12 cellular contexts compared by ENCODE assay signal in the genomic region with DNA sequence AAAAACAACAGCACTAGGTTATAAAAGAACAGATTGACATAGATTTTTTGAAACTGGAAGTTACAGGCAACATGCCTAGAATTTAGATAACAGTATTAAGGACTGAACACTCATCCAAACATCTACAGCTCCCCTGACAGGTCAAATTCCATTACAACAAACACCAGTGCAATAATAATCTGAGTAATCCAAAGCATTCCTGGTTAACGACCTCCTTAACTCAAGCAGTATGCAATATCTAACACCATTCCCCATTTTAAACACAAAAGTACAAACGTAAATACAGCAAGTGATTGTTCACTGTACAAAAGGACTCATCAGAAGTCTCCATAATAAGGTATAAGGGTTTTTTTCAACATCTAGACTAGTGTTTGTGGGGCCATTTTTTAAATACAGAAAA. TPM values are rescaled to one million over a fixed set of nuclear protein-coding genes. Genes with fewer than 3 reads are reported as not detected.
DNase-seq lines count a peak whose midpoint lies in the region; ATAC-seq and TF ChIP-seq lines count a peak whose summit lies in the region.
"Had no signal": no experiment of that assay in that cellular context is flagged by ENCODE, and none has a peak within 500 bp of the region (broad histone marks: within the 10 kb centered on the region; RNA-seq: fewer than 3 reads in every experiment).

No MANE protein-coding gene starts in this region.

- H3K27me3 Mint-ChIP-seq in CD4-positive, CD25-positive, alpha-beta regulatory T cell, result no peaks in the 10 kb centered on the region
- H3K27me3 Mint-ChIP-seq in Calu3 (ENCODE audit: unreplicated experiment), result no peaks in the 10 kb centered on the region
- H3K27me3 Mint-ChIP-seq: activated naive CD8-positive, alpha-beta T cell had no signal

- no peaks in the 10 kb centered on the region for H3K36me3 ChIP-seq in CD4-positive, CD25-positive, alpha-beta regulatory T cell (ENCODE audit: control insufficient read depth, insufficient read depth, low read length)
- H3K36me3 ChIP-seq in PC-3 (ENCODE audit: low read depth, low read length) (no peaks in the 10 kb centered on the region), mesenchymal stem cell (ENCODE audit: control insufficient read depth in 1 of 2, insufficient read depth in 2 of 2, low read depth in 1 of 2, low read length in 2 of 2) (no peaks in the 10 kb centered on the region)

- no peak overlapping the region for H2BK12ac ChIP-seq in mesenchymal stem cell (ENCODE audit: low read length in 2 of 2)

- no peak overlapping the region for H3K14ac ChIP-seq in mesenchymal stem cell (ENCODE audit: low read length in 2 of 2)

- no peak overlapping the region for H3K4ac ChIP-seq in mesenchymal stem cell (ENCODE audit: low read depth in 1 of 2, low read length in 2 of 2)

- ATAC-seq in CD4-positive, CD25-positive, alpha-beta regulatory T cell (ENCODE audit: low read depth in 2 of 2), result no peak
- ATAC-seq in PC-3 (peak; percentile 39), GM21381 (IDR thresholded peaks at IDR 0.05; ENCODE audit: unreplicated experiment) (no peak)
- ATAC-seq: activated CD8-positive, alpha-beta T cell treated with anti-CD3 and anti-CD28 coated beads, Interleukin-2, amount 10 ng/mL, durations not matched to agents 7 days and 5 days had no signal

- no peak for DNase-seq in CD4-positive, CD25-positive, alpha-beta regulatory T cell
- peak; percentile 63 for DNase-seq in PC-3
- peak; percentile 54 for DNase-seq in epithelial cell of esophagus (ENCODE audit: low read depth)
- DNase-seq in mesenchymal stem cell, result no peak
- no peak for DNase-seq in MV-4-11 (lab: John Stamatoyannopoulos, UW)
- no peak for DNase-seq in Calu3
- no peak for DNase-seq in NK-92 treated with Interleukin-12 subunit alpha and Interleukin-12 subunit beta, amount 100 ng/mL, for 24 hours (lab: John Stamatoyannopoulos, UW)
- DNase-seq: activated CD8-positive, alpha-beta T cell treated with anti-CD3 and anti-CD28 coated beads, Interleukin-2, amount 10 ng/mL, durations not matched to agents 7 days and 5 days; mesendoderm; NCI-H524 treated with DMSO at 0.1 percent for 48 hours had no signal

- H3K4me3 Mint-ChIP-seq in CD4-positive, CD25-positive, alpha-beta regulatory T cell, result peak overlapping the region in 1 of 4 donors; percentile 2
- H3K4me3 Mint-ChIP-seq in Calu3 (ENCODE audit: low read depth, unreplicated experiment), result no peak overlapping the region
- H3K4me3 Mint-ChIP-seq: activated CD8-positive, alpha-beta T cell treated with anti-CD3 and anti-CD28 coated beads, Interleukin-2, amount 10 ng/mL, durations not matched to agents 7 days and 5 days; activated naive CD8-positive, alpha-beta T cell had no signal

- no peak overlapping the region for H2BK120ac ChIP-seq in mesenchymal stem cell (ENCODE audit: low read depth, low read length)

- H3K4me1 Mint-ChIP-seq in CD4-positive, CD25-positive, alpha-beta regulatory T cell, result peaks cover 38 to 96% (median 85%) of the 10 kb centered on the region in 4 donors
- H3K4me1 Mint-ChIP-seq in Calu3 (ENCODE audit: low read depth, unreplicated experiment), result peaks cover 41% of the 10 kb centered on the region

- intact Hi-C loops in PC-3 (cut with micrococcal nuclease), result loop anchor here (2.0 to 5.0 kb wide), 4 partner anchors 56 to 366 kb away; a partner anchor contains a TSS
- intact Hi-C loops in Calu3 (cut with micrococcal nuclease; ENCODE audit: unreplicated experiment), result no loop called here

- H2AFZ ChIP-seq in PC-3 (ENCODE audit: low read length), result no peak overlapping the region
- no peak overlapping the region for H2AFZ ChIP-seq in mesenchymal stem cell (ENCODE audit: low read depth, low read length)

- H3K79me1 ChIP-seq in mesenchymal stem cell (replicated peaks; ENCODE audit: low read length, poor library complexity, severe bottlenecking), result no peaks in the 10 kb centered on the region

- 20% methylated on average over 2 of the region's 2 CpGs for WGBS in mesenchymal stem cell

- no peaks in the 10 kb centered on the region for H3K9me3 ChIP-seq in CD4-positive, CD25-positive, alpha-beta regulatory T cell (ENCODE audit: control insufficient read depth in 2 of 2, low read length in 2 of 2)
- H3K9me3 ChIP-seq in PC-3 (ENCODE audit: low read length) (no peaks in the 10 kb centered on the region), mesenchymal stem cell (ENCODE audit: control insufficient read depth, low read length) (no peaks in the 10 kb centered on the region)

- peaks cover 5% of the 10 kb centered on the region for H3K36me3 Mint-ChIP-seq in CD4-positive, CD25-positive, alpha-beta regulatory T cell
- no peaks in the 10 kb centered on the region for H3K36me3 Mint-ChIP-seq in Calu3 (ENCODE audit: insufficient read depth, unreplicated experiment)

- no peaks in the 10 kb centered on the region for H3F3A ChIP-seq in PC-3 (ENCODE audit: low read length, unreplicated experiment)

- no peak overlapping the region for H4K8ac ChIP-seq in mesenchymal stem cell (ENCODE audit: low read length)

- no peak overlapping the region for H2BK15ac ChIP-seq in mesenchymal stem cell (ENCODE audit: low read depth, poor library complexity, severe bottlenecking)

- no peaks in the 10 kb centered on the region for H3K9me2 ChIP-seq in PC-3 (replicated peaks; ENCODE audit: low read length)

- no peak overlapping the region for H3K4me3 ChIP-seq in CD4-positive, CD25-positive, alpha-beta regulatory T cell (ENCODE audit: low read depth, low read length)
- H3K4me3 ChIP-seq in PC-3 (ENCODE audit: low read length), result no peak overlapping the region
- no peak overlapping the region for H3K4me3 ChIP-seq in epithelial cell of esophagus (ENCODE audit: low read length)
- peak overlapping the region in 1 of 2 experiments; percentile 39 for H3K4me3 ChIP-seq in mesenchymal stem cell (ENCODE audit: insufficient read depth in 1 of 2, low read depth in 1 of 2, low read length in 2 of 2)

- no peaks in the 10 kb centered on the region for H4K20me1 ChIP-seq in PC-3 (ENCODE audit: low read length)

- TF ChIP-seq CTCF in PC-3 (conservative IDR thresholded peaks at IDR 0.05; ENCODE audit: low read depth, low read length) (0 out of 2 replicates have a peak, but pooled peaks have one; percentile 21), epithelial cell of esophagus (IDR thresholded peaks at IDR 0.05; ENCODE audit: insufficient read depth, low read depth, low read length, missing control alignments) (no peak), Calu3 (IDR thresholded peaks at IDR 0.05; ENCODE audit: unreplicated experiment) (no peak)

- H4K91ac ChIP-seq in mesenchymal stem cell (ENCODE audit: low read length), result no peak overlapping the region

- BruUV-seq in PC-3 (replicated peaks; lab: Mats Ljungman, UMichigan) (no TSS peak), Calu3 (replicated peaks; lab: Mats Ljungman, UMichigan) (no TSS peak)

- H3K23ac ChIP-seq in mesenchymal stem cell (ENCODE audit: low read length in 2 of 2), result no peak overlapping the region

- H3K27ac ChIP-seq in CD4-positive, CD25-positive, alpha-beta regulatory T cell (ENCODE audit: insufficient read depth, low read length, poor library complexity, severe bottlenecking), result no peak overlapping the region
- H3K27ac ChIP-seq in PC-3 (ENCODE audit: low read length), result peak overlapping the region; percentile 96
- peak overlapping the region; percentile 75 for H3K27ac ChIP-seq in mesenchymal stem cell (ENCODE audit: low read length, poor library complexity, severe bottlenecking)

- H2AK5ac ChIP-seq in mesenchymal stem cell (ENCODE audit: low read length, severe bottlenecking), result no peak overlapping the region

- CTCF ChIA-PET in PC-3 (lab: Charles Lee), result interaction anchor here (0.6 kb wide), 2 partner anchors 86 to 300 kb away, joined by 3 to 6 read pairs; no protein-coding TSS in a partner anchor
- CTCF ChIA-PET in Calu3 (lab: Charles Lee), result no interaction called here

- no peaks in the 10 kb centered on the region for H3K27me3 ChIP-seq in CD4-positive, CD25-positive, alpha-beta regulatory T cell (ENCODE audit: control insufficient read depth, insufficient read depth, low read length)
- no peaks in the 10 kb centered on the region for H3K27me3 ChIP-seq in PC-3 (ENCODE audit: low read length)
- no peaks in the 10 kb centered on the region for H3K27me3 ChIP-seq in mesenchymal stem cell (ENCODE audit: control insufficient read depth in 1 of 2, insufficient read depth in 1 of 2, low read length in 2 of 2)

- peaks cover 97% of the 10 kb centered on the region for H3K79me2 ChIP-seq in PC-3 (ENCODE audit: low read length)

- peaks cover 34% of the 10 kb centered on the region for H3K4me1 ChIP-seq in CD4-positive, CD25-positive, alpha-beta regulatory T cell (ENCODE audit: control insufficient read depth, insufficient read depth, low read length, poor library complexity, severe bottlenecking)
- peaks cover 61% of the 10 kb centered on the region for H3K4me1 ChIP-seq in PC-3 (ENCODE audit: insufficient read depth, low read length)
- H3K4me1 ChIP-seq in mesenchymal stem cell (ENCODE audit: control insufficient read depth, insufficient read depth, low read depth, low read length), result peaks cover 6% of the 10 kb centered on the region

- peaks cover 0 to 2% (median 0%) of the 10 kb centered on the region in 7 donors for H3K9me3 Mint-ChIP-seq in CD4-positive, CD25-positive, alpha-beta regulatory T cell
- H3K9me3 Mint-ChIP-seq in Calu3 (ENCODE audit: low read depth, unreplicated experiment), result no peaks in the 10 kb centered on the region

- POLR2A ChIA-PET in PC-3 (lab: Charles Lee; ENCODE audit: unreplicated experiment), result interaction anchor here (0.7 kb wide), 1 partner anchor 31 kb away, joined by 4 read pairs; no protein-coding TSS in a partner anchor

- H2BK5ac ChIP-seq in mesenchymal stem cell (ENCODE audit: low read depth, low read length, poor library complexity, severe bottlenecking), result no peak overlapping the region

- no peak overlapping the region for H3K9ac ChIP-seq in PC-3 (ENCODE audit: low read length)
- H3K9ac ChIP-seq in mesenchymal stem cell (ENCODE audit: low read length), result peak overlapping the region; percentile 69

- H3K4me2 ChIP-seq in PC-3 (ENCODE audit: low read length) (peak overlapping the region; percentile 76), mesenchymal stem cell (ENCODE audit: low read length, poor library complexity, severe bottlenecking) (no peak overlapping the region)

- no peak overlapping the region for H3K18ac ChIP-seq in mesenchymal stem cell (ENCODE audit: low read depth in 1 of 2, low read length in 2 of 2)

- peak overlapping the region in 2 of 3 donors; percentile 3 to 86 for H3K27ac Mint-ChIP-seq in CD4-positive, CD25-positive, alpha-beta regulatory T cell
- H3K27ac Mint-ChIP-seq in Calu3 (ENCODE audit: unreplicated experiment), result no peak overlapping the region
- H3K27ac Mint-ChIP-seq: activated CD8-positive, alpha-beta T cell treated with anti-CD3 and anti-CD28 coated beads, Interleukin-2, amount 10 ng/mL, durations not matched to agents 7 days and 5 days; activated naive CD8-positive, alpha-beta T cell had no signal

RNA-seq across cellular contexts. Expression of a gene that starts 30.5 kb away (rescaled TPM):
- 21.2 TPM for total RNA-seq in CD4-positive, CD25-positive, alpha-beta regulatory T cell
- 10 to 100 TPM; 38.8 to 52.7 (median 43.9) TPM for polyA plus RNA-seq in CD4-positive, CD25-positive, alpha-beta regulatory T cell
- total RNA-seq in PC-3 (2014; rRNA removed) (41.8 and 50.3 TPM in 2 replicates), Calu3 (2022) (4.4 and 4.8 TPM in 2 replicates)
- 20.4 TPM for polyA plus RNA-seq in mesenchymal stem cell (2013, experiment 1 of 2)
- 22.2 TPM for polyA plus RNA-seq in mesenchymal stem cell (2013, experiment 2 of 2)

Comparison
In these comparisons a context has a peak if more than half of its experiments do, and no peak if none do; other contexts are left out.
1. DNase-seq: peak in PC-3 (single experiment) and epithelial cell of esophagus (single experiment); none in CD4-positive, CD25-positive, alpha-beta regulatory T cell (0 of 3), mesenchymal stem cell (single experiment), MV-4-11 (single experiment), Calu3 (single experiment) and NK-92 treated with Interleukin-12 subunit alpha and Interleukin-12 subunit beta, amount 100 ng/mL, for 24 hours (single experiment).